In the genomic region with DNA sequence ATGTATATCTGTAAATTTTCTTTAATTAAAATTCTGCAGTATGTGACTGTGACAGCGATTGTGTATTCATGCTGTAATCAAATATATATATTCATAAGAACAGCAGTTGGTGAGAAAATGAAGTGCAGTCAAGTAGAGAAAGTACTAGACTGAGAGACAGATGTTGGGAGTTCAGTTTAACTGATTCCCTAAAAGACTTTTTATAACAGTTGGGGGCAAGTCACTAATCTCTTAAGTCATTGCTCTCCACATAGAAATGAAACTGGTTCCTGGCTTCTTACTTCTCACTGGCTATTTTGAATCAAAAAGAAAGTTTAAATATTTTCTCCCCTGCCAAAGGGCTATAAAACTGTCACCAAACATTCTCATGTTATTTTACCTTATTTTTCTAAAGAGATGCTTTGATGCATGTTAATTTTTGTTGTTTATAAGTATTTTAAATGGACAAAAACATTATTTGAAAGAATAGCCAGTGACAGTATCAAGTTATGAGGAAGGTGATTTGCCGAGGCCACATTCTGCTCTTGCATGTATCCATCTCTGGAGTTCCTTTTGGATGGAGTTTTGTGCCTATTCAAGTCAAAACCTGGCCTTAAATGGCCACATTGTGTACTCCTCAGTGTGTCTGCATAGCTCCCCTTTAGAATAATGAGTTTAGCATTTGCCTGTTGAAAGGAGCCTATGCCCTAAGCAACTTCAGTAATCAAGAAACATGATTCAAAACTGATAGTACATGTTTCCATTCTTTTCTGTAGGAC, we compare ENCODE assay signal across 17 cellular contexts. TPM values are rescaled to one million over a fixed set of nuclear protein-coding genes. Genes with fewer than 3 reads are reported as not detected.
DNase-seq lines count a peak whose midpoint lies in the region; ATAC-seq, FAIRE-seq and TF ChIP-seq lines count a peak whose summit lies in the region.
"Had no signal": no experiment of that assay in that cellular context is flagged by ENCODE, and none has a peak within 500 bp of the region (broad histone marks: within the 10 kb centered on the region; RNA-seq: fewer than 3 reads in every experiment).

No MANE protein-coding gene starts in this region.

- H3K4me2 ChIP-seq in GM12878 (ENCODE audit: control insufficient read depth, insufficient read depth), result no peak overlapping the region
- H3K4me2 ChIP-seq: PC-9 had no signal

- H3K9me3 Mint-ChIP-seq in endodermal cell, result peaks cover 11% of the 10 kb centered on the region
- H3K9me3 Mint-ChIP-seq: CD8-positive, alpha-beta T cell had no signal

- H3K36me3 ChIP-seq in HAP-1 (replicated peaks) (no peaks in the 10 kb centered on the region; the same call in none of the 2 replicates), GM12878 (ENCODE audit: control insufficient read depth in 2 of 2, insufficient read depth in 2 of 2, low read length in 1 of 2) (peaks cover 0 to 14% of the 10 kb centered on the region in 2 experiments; a peak in 1 of 4 replicates), endodermal cell (ENCODE audit: control insufficient read depth, insufficient read depth, low read length) (peaks cover 41% of the 10 kb centered on the region)

- H3K4me1 ChIP-seq in HAP-1, result peaks cover 17% of the 10 kb centered on the region
- no peaks in the 10 kb centered on the region for H3K4me1 ChIP-seq in GM12878 (ENCODE audit: control insufficient read depth, insufficient read depth, low read length)
- no peaks in the 10 kb centered on the region for H3K4me1 ChIP-seq in endodermal cell (ENCODE audit: control insufficient read depth, insufficient read depth, low read length)

- no peaks in the 10 kb centered on the region for H3K79me2 ChIP-seq in GM12878 (ENCODE audit: control insufficient read depth, insufficient read depth, low read length)

- no peak for ATAC-seq in GM12878
- no peak for ATAC-seq in HG02571 (IDR thresholded peaks at IDR 0.05; ENCODE audit: unreplicated experiment)
- ATAC-seq: CD8-positive, alpha-beta T cell had no signal

- no peak overlapping the region for H3K27ac Mint-ChIP-seq in endodermal cell
- H3K27ac Mint-ChIP-seq: B cell; CD8-positive, alpha-beta T cell had no signal

- H3K27me3 Mint-ChIP-seq in endodermal cell (ENCODE audit: insufficient read depth), result no peaks in the 10 kb centered on the region
- H3K27me3 Mint-ChIP-seq: B cell had no signal

- BruUV-seq in GM12878 (replicated peaks; lab: Mats Ljungman, UMichigan), result no TSS peak

- in situ Hi-C loops in HAP-1 (cut with MboI; ENCODE audit: low sequenced_read_pairs), result no loop called here
- in situ Hi-C loops in GM12878 (cut with MboI), result no loop called here

- H3K36me3 Mint-ChIP-seq in endodermal cell (ENCODE audit: low read depth), result peaks cover 29% of the 10 kb centered on the region

- no peak for TF ChIP-seq EP300 in GM12878 (IDR thresholded peaks at IDR 0.05; ENCODE audit: borderline replicate concordance in 1 of 2, control insufficient read depth in 1 of 2, low read depth in 2 of 2, low read length in 2 of 2)

- SMC1A ChIA-PET in GM12878 (lab: Charles Lee; ENCODE audit: uncharacterized antibody, unreplicated experiment), result interaction anchor here (0.6 to 1.5 kb wide), 2 partner anchors 63 to 632 kb away, joined by 3 to 4 read pairs; no protein-coding TSS in a partner anchor

- WGBS in GM12878 (ENCODE audit: insufficient coverage, insufficient replicate concordance, low lambda C conversion rate, missing lambda C conversion rate), result 98% methylated on average over 2 of the region's 2 CpGs
- 93 to 100% methylated on average over 1 to 2 of the region's 2 CpGs for WGBS in endodermal cell (ENCODE audit: insufficient coverage in 1 of 2, insufficient read length in 1 of 2), 2 experiments

- H3K4me3 ChIP-seq in HAP-1 (no peak overlapping the region), GM12878 (no peak overlapping the region), endodermal cell (ENCODE audit: low read length) (no peak overlapping the region)
- H3K4me3 ChIP-seq: PC-9, SK-N-MC had no signal

- no peaks in the 10 kb centered on the region for H4K20me1 ChIP-seq in GM12878 (ENCODE audit: control insufficient read depth, insufficient read depth)

- no peak overlapping the region for H3K4me3 Mint-ChIP-seq in endodermal cell
- H3K4me3 Mint-ChIP-seq: B cell; CD8-positive, alpha-beta T cell had no signal

- no peak for TF ChIP-seq RAD21 in GM12878 (IDR thresholded peaks at IDR 0.05; ENCODE audit: insufficient read depth, low read depth, low read length)

- intact Hi-C loops in GM12878 (cut with micrococcal nuclease; ENCODE audit: unreplicated experiment), result no loop called here

- CTCF ChIA-PET in GM12878 (lab: Yijun Ruan, JAX), result no interaction called here

- H3K27me3 ChIP-seq in HAP-1 (ENCODE audit: low read depth) (no peaks in the 10 kb centered on the region), GM12878 (replicated peaks in 1 of 2; ENCODE audit: control insufficient read depth in 2 of 2, insufficient read depth in 2 of 2, low read length in 1 of 2) (no peaks in the 10 kb centered on the region), endodermal cell (ENCODE audit: control insufficient read depth, insufficient read depth, low read length, poor library complexity, severe bottlenecking) (no peaks in the 10 kb centered on the region)

- H3K9me3 ChIP-seq in HAP-1 (no peaks in the 10 kb centered on the region), GM12878 (replicated peaks; ENCODE audit: control insufficient read depth, insufficient read depth, low read length) (no peaks in the 10 kb centered on the region; the same call in 2 of the 3 replicates), endodermal cell (ENCODE audit: control insufficient read depth, low read length) (no peaks in the 10 kb centered on the region)

- peak; percentile 44 to 79 for DNase-seq in HAP-1 (ENCODE audit: low spot score in 2 of 2)
- DNase-seq in NCI-H526 (lab: John Stamatoyannopoulos, UW), result peak; percentile 27 to 31
- no peak for DNase-seq in GM12878 (ENCODE audit: low read depth, low spot score)
- no peak for DNase-seq in NCI-H128 (lab: John Stamatoyannopoulos, UW; ENCODE audit: unreplicated experiment)
- DNase-seq in endodermal cell, result no peak
- no peak for DNase-seq in middle frontal gyrus (ENCODE audit: extremely low spot score, low spot score)
- DNase-seq: CD8-positive, alpha-beta T cell; NCI-H1048; NCI-H446 treated with DMSO at 0.1 percent for 48 hours; PC-9; T-helper 1 cell had no signal

- POLR2A ChIA-PET in GM12878 (lab: Charles Lee), result no interaction called here

- TF ChIP-seq CTCF in 22Rv1 (IDR thresholded peaks at IDR 0.05) (no peak), GM12878 (IDR thresholded peaks at IDR 0.05 in 2 of 3, conservative IDR thresholded peaks at IDR 0.05 in 1 of 3; ENCODE audit: control insufficient read depth in 2 of 3, extremely low read depth in 1 of 3, insufficient read depth in 1 of 3, low read depth in 3 of 3, low read length in 3 of 3) (no peak), endodermal cell (conservative IDR thresholded peaks at IDR 0.05) (no peak)

- no peak overlapping the region; the same call in 1 of the 2 replicates for H2AFZ ChIP-seq in GM12878 (ENCODE audit: control insufficient read depth, low read depth, low read length)
- H2AFZ ChIP-seq: PC-9 had no signal

- peak overlapping the region; percentile 46 for H3K27ac ChIP-seq in 22Rv1
- no peak overlapping the region for H3K27ac ChIP-seq in GM12878 (ENCODE audit: control insufficient read depth, insufficient read depth)
- H3K27ac ChIP-seq in endodermal cell (ENCODE audit: low read depth, low read length), result no peak overlapping the region
- H3K27ac ChIP-seq: PC-9, SK-N-MC had no signal

- H3K9ac ChIP-seq in GM12878 (ENCODE audit: control insufficient read depth, insufficient read depth, low read length) (no peak overlapping the region), endodermal cell (ENCODE audit: extremely low read depth, low read length, poor library complexity, severe bottlenecking) (no peak overlapping the region)

- peak; percentile 64 for FAIRE-seq in GM12878 (lab: Jason Lieb, UNC)
- FAIRE-seq: D721Med, H54 had no signal

- RAD21 ChIA-PET in GM12878 (lab: Charles Lee; ENCODE audit: unreplicated experiment), result no interaction called here

- H3K4me1 Mint-ChIP-seq in endodermal cell, result no peaks in the 10 kb centered on the region
- H3K4me1 Mint-ChIP-seq: B cell had no signal

- TF ChIP-seq POLR2A in GM12878 (IDR thresholded peaks at IDR 0.05; ENCODE audit: low read depth, low read length), result no peak

TF ChIP-seq in GM12878, 131 proteins besides CTCF, POLR2A, EP300 and RAD21:
- no peak for TF ChIP-seq YBX1 (IDR thresholded peaks at IDR 0.05)
- TF ChIP-seq FOS (IDR thresholded peaks at IDR 0.05; ENCODE audit: borderline replicate concordance, extremely low read depth, insufficient read length), result no peak

RNA-seq across cellular contexts. Expression of gene EXOC1, which starts 30.8 kb away (rescaled TPM):
- total RNA-seq in GM12878 (2013; cell fraction: nucleolus; rRNA removed), result 100 and 110 TPM in 2 replicates
- 17.9 and 21.9 TPM in 2 replicates for total RNA-seq in GM12878 (2014; rRNA removed)
- 26.5 and 28.9 TPM in 2 replicates for total RNA-seq in GM12878 (2014; rRNA removed; fragmentation: Illumina TruSeq; extraction: Trizol)
- 17.3 and 21.0 TPM in 2 replicates for total RNA-seq in GM12878 (2021)
- 9.2 TPM for polyA plus RNA-seq in GM12878 (2011; ENCODE audit: low read depth)
- polyA plus RNA-seq in GM12878 (2011; rRNA removed), result 23.9 and 36.6 TPM in 2 replicates
- 9.3 and 9.6 TPM in 2 replicates for polyA plus RNA-seq in GM12878 (2011; cell fraction: cytosol; rRNA removed)
- 38.6 and 54.4 TPM in 2 replicates for polyA plus RNA-seq in GM12878 (2011; cell fraction: nucleus; rRNA removed)
- 17.3 and 22.8 TPM in 2 replicates for polyA plus RNA-seq in GM12878 (2012)
- 35.2 and 36.6 TPM in 2 replicates for polyA plus RNA-seq in GM12878 (2014; fragmentation: Illumina TruSeq; extraction: Trizol)
- 10 to 100 TPM; 11.8 to 13.9 TPM for polyA plus RNA-seq in GM12878 (2014; fragmentation: Nextera tagmentation; extraction: Ambion mirVana)
- polyA plus RNA-seq in GM12878 (2014; rRNA removed), result 16.0 and 21.2 TPM in 2 replicates
- polyA plus RNA-seq in GM12878 (2016; fragmentation: Nextera tagmentation; extraction: Ambion mirVana), result 10 to 100 TPM; 18.2 to 25.1 TPM
- polyA minus RNA-seq in GM12878 (2011; rRNA and poly(A)+ RNA removed), result 19.2 and 23.1 TPM in 2 replicates
- polyA minus RNA-seq in GM12878 (2011; cell fraction: cytosol; rRNA and poly(A)+ RNA removed), result 4.5 and 7.3 TPM in 2 replicates
- 18.5 and 23.6 TPM in 2 replicates for polyA minus RNA-seq in GM12878 (2011; cell fraction: nucleus; rRNA and poly(A)+ RNA removed)
- total RNA-seq in endodermal cell, result 10 to 100 TPM; 26.5 to 26.9 TPM
- 31.5 TPM for polyA plus RNA-seq in endodermal cell (2013, experiment 1 of 2)
- 28.5 TPM for polyA plus RNA-seq in endodermal cell (2013, experiment 2 of 2)

Comparison
In these comparisons a context has a peak if more than half of its experiments do, and no peak if none do; other contexts are left out.
1. DNase-seq: peak in HAP-1 (2 of 2) and NCI-H526 (2 of 2); none in GM12878 (single experiment), NCI-H128 (single experiment), endodermal cell (single experiment) and middle frontal gyrus (single experiment).